7 cellular contexts compared by ENCODE assay signal in genomic region chr16:31333686-31334649, GRCh38. TPM values are rescaled to one million over a fixed set of nuclear protein-coding genes. Genes with fewer than 3 reads are reported as not detected.
DNase-seq lines count a peak whose midpoint lies in the region; ATAC-seq and TF ChIP-seq lines count a peak whose summit lies in the region.

No MANE protein-coding gene starts in this region.

- H3K4me3 Mint-ChIP-seq in natural killer cell = no peak overlapping the region

- intact Hi-C loops in natural killer cell (cut with micrococcal nuclease) = loop anchor here (1.0 to 10.0 kb wide), 3 partner anchors 101 to 349 kb away; partner anchors contain the start of genes HSD3B7 and PYCARD

- peak; percentile 21 for TF ChIP-seq CTCF in natural killer cell (IDR thresholded peaks at IDR 0.05)

- H3K36me3 Mint-ChIP-seq in natural killer cell = no peaks in the 10 kb centered on the region

- DNase-seq in EL = peak; percentile 31
- DNase-seq in NOMO-1 (lab: John Stamatoyannopoulos, UW; ENCODE audit: unreplicated experiment in 2 of 2) = peak; percentile 39 to 45
- DNase-seq in cerebellum (ENCODE audit: low spot score) = peak; percentile 75
- no peak for DNase-seq in natural killer cell
- DNase-seq in cortex of kidney (lab: John Stamatoyannopoulos, UW) = no peak
- no peak for DNase-seq in NCI-H1694 (lab: John Stamatoyannopoulos, UW)

- H3K27ac Mint-ChIP-seq in natural killer cell = peak overlapping the region; percentile 53 to 79

- peaks cover 37 to 39% of the 10 kb centered on the region in 2 donors for H3K4me1 Mint-ChIP-seq in natural killer cell

- H3K9me3 Mint-ChIP-seq in natural killer cell = no peaks in the 10 kb centered on the region

- ATAC-seq in GM21576 (IDR thresholded peaks at IDR 0.05; ENCODE audit: unreplicated experiment) = peak; percentile 67
- ATAC-seq in natural killer cell = peak; percentile 81 to 88 (median 84)

- H3K27me3 Mint-ChIP-seq in natural killer cell (ENCODE audit: low read depth in 2 of 2) = peaks cover 4 to 6% of the 10 kb centered on the region in 2 donors

RNA-seq across cellular contexts. Expression of gene ITGAX, which starts 21.0 kb away (rescaled TPM):
- total RNA-seq in cerebellum (1.6 TPM), natural killer cell (100 to 1,000 TPM; 224 to 249 (median 233) TPM)

RNA-seq across cellular contexts. Expression of gene ITGAD, which starts 59.2 kb away (rescaled TPM):
- total RNA-seq in cerebellum (not detected), natural killer cell (1 to 10 TPM; 1.0 to 2.9 (median 2.2) TPM)

Comparison
In these comparisons a context has a peak if more than half of its experiments do, and no peak if none do; other contexts are left out.
1. DNase-seq: peak in EL (single experiment), NOMO-1 (2 of 2) and cerebellum (single experiment); none in natural killer cell (single experiment), cortex of kidney (single experiment) and NCI-H1694 (single experiment).
2. RNA of gene ITGAX, which starts 21.0 kb away (total RNA-seq): 224 to 249 TPM in natural killer cell; 1.6 TPM in cerebellum (single experiment); every median in the first group is over 10 times any median in the second.